8 cellular contexts compared by ENCODE assay signal in the genomic region with DNA sequence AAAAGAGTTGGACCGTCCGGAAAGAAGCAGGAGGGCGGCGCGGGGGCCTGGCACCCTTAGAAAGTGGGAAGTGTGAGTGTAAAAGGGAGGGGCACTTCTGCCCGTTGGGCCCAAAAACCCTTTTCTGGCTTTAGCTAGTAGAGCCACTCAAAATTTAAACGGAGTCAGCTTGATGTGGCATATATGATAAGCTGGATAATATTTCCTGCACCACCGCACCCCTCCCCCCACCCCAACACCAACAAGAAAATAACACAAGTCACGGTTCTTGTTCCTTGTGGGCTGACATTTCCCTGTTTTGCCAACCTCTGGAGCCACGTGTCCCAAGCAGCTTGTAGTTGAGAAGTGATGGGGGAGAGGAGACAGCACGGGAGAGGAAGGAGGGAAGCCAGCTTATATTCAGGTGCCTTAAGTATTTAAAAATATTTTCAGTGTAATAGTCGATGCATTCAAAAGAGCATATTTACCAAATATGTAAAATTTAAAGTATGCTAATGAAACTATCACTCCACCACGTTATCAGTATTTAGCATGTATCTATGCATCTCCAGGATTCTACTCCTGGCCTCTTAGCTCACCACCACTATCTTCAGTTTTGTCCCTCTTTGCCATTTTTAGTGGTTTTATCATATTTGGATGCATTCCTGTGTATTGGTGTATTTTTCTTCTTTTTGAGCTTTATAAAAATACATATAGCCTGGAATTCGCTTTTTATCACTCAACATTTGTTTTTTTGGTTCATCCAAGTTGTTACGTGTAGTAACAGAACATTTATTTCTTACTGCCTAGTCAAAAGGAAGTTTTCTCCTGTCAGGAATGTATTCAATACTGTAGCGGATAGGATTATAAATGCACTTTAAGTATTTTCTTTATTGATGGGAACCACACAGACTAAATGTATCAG.
A peak's percentile ranks its signal among the peaks of the same experiment; 100 is the strongest.
DNase-seq lines count a peak whose midpoint lies in the region; ATAC-seq lines count a peak whose summit lies in the region.

No MANE protein-coding gene starts in this region.

- H3K9me3 ChIP-seq in BLaER1 treated with 17β-estradiol and CSF1 and Interleukin-3, amounts not matched to agents 10 nM and 100 nM (replicated peaks in 1 of 11), result no peaks in the 10 kb centered on the region

- peak overlapping the region; percentile 66 to 87 (median 79) for H3K4me2 ChIP-seq in BLaER1 treated with 17β-estradiol and CSF1 and Interleukin-3, amounts not matched to agents 10 nM and 100 nM

- peak overlapping the region; percentile 99 to 100 (median 100) for H3K9ac ChIP-seq in BLaER1 treated with 17β-estradiol and CSF1 and Interleukin-3, amounts not matched to agents 10 nM and 100 nM

- H3K27ac ChIP-seq in BLaER1 treated with 17β-estradiol and CSF1 and Interleukin-3, amounts not matched to agents 10 nM and 100 nM, result peak overlapping the region; percentile 99 to 100 (median 100)
- peak overlapping the region; percentile 76 for H3K27ac ChIP-seq in angular gyrus (ENCODE audit: low read depth, low read length)

- DNase-seq in NCI-H748 treated with DMSO at 0.1 percent for 48 hours (lab: John Stamatoyannopoulos, UW) (peak; percentile 10), hypothalamus (lab: John Stamatoyannopoulos, UW) (peak in 29 of 51 donors; percentile 10 to 91 (median 50)), putamen (ENCODE audit: low spot score) (peak; percentile 67), 8988T (no peak)

- no peaks in the 10 kb centered on the region for H3K27me3 ChIP-seq in BLaER1 treated with 17β-estradiol and CSF1 and Interleukin-3, amounts not matched to agents 10 nM and 100 nM

- H4K20me1 ChIP-seq in BLaER1 treated with 17β-estradiol and CSF1 and Interleukin-3, amounts not matched to agents 10 nM and 100 nM, result no peaks in the 10 kb centered on the region; a peak in 1 of 22 replicates

- ATAC-seq in GM18858 (IDR thresholded peaks at IDR 0.05; ENCODE audit: unreplicated experiment), result peak; percentile 10
- ATAC-seq in HG03139 (IDR thresholded peaks at IDR 0.05; ENCODE audit: unreplicated experiment), result peak; percentile 7

- H3K4me3 ChIP-seq in BLaER1 treated with 17β-estradiol and CSF1 and Interleukin-3, amounts not matched to agents 10 nM and 100 nM, result peak overlapping the region; percentile 74 to 88 (median 81)

- peaks cover 24 to 41% (median 31%) of the 10 kb centered on the region in 10 experiments for H3K4me1 ChIP-seq in BLaER1 treated with 17β-estradiol and CSF1 and Interleukin-3, amounts not matched to agents 10 nM and 100 nM

- H3K36me3 ChIP-seq in BLaER1 treated with 17β-estradiol and CSF1 and Interleukin-3, amounts not matched to agents 10 nM and 100 nM, result peaks cover 1 to 21% (median 14%) of the 10 kb centered on the region in 11 experiments; a peak in 19 of 22 replicates
